Comparison of ENCODE assay signal across 11 cellular contexts in the genomic region with DNA sequence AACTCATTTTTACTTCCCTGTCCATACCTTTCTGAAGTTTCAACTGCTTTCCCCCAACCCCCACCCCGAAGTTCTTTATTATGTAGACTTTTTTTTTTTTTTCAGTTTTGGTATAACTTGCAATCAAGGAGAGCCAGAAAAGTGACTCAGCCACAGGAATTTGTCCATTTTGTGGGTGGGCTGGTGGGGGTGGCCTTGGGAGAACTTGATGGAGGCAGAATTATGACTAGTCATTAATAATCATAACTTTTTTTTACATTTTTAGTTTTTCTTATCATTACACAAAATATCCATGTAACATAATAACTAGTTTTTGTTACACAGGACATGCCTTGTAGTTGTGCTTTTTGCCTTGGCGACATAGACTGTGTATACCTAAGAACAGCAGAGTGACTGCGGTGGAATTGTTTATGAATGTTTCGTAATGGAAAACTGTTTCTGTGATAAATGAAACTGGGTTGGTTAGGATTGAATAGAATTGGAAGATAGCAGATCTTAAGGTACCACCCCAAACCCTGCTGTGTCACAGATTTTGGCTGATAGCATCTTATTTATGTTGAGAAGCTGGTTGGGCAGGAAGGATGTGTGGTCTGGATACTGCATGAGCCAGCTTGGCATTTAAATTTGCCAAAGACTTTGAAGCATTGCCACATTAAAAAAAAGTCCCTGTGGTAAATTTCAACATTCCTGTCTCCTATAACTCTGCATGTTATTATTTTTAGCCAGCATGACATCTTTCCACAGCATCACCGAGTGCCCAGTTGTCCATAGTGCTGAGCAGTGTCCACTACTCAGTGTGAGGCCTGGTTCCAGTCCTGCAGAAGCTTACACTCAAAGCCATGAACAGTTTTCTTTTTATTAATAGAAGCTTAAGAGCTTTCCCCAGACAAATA. TPM values are rescaled to one million over a fixed set of nuclear protein-coding genes. Genes with fewer than 3 reads are reported as not detected.
DNase-seq lines count a peak whose midpoint lies in the region; ATAC-seq and TF ChIP-seq lines count a peak whose summit lies in the region.
"Had no signal": no experiment of that assay in that cellular context is flagged by ENCODE, and none has a peak within 500 bp of the region (broad histone marks: within the 10 kb centered on the region; RNA-seq: fewer than 3 reads in every experiment).

No MANE protein-coding gene starts in this region.

- H3K27me3 ChIP-seq in upper lobe of right lung = no peaks in the 10 kb centered on the region
- no peaks in the 10 kb centered on the region for H3K27me3 ChIP-seq in transverse colon

- no peak for TF ChIP-seq CTCF in upper lobe of right lung (IDR thresholded peaks at IDR 0.05)
- no peak for TF ChIP-seq CTCF in transverse colon (IDR thresholded peaks at IDR 0.05)

- TF ChIP-seq POLR2A in transverse colon (IDR thresholded peaks at IDR 0.05) = no peak

- peaks cover 2% of the 10 kb centered on the region for H3K4me1 ChIP-seq in upper lobe of right lung
- peaks cover 4 to 11% (median 11%) of the 10 kb centered on the region in 4 donors for H3K4me1 ChIP-seq in transverse colon

- no peaks in the 10 kb centered on the region for H3K9me3 ChIP-seq in upper lobe of right lung
- H3K9me3 ChIP-seq in transverse colon = no peaks in the 10 kb centered on the region

- H3K4me3 ChIP-seq in upper lobe of right lung = no peak overlapping the region
- no peak overlapping the region for H3K4me3 ChIP-seq in transverse colon

- DNase-seq in Right ventricle myocardium superior (no peak), cardiac septum (ENCODE audit: low spot score) (no peak), T1000 (lab: John Stamatoyannopoulos, UW) (peak; percentile 47), fibroblast of gingiva (ENCODE audit: low read depth) (peak; percentile 94), upper lobe of right lung (no peak), transverse colon (no peak)
- DNase-seq: glutamatergic neuron, NCI-H1105 treated with DMSO at 0.1 percent for 48 hours had no signal

- intact Hi-C loops in Right ventricle myocardium superior (cut with DNase I) = no loop called here
- intact Hi-C loops in cardiac septum (cut with DNase I) = no loop called here
- intact Hi-C loops in upper lobe of right lung (cut with DNase I) = no loop called here
- intact Hi-C loops in transverse colon (cut with DNase I; ENCODE audit: low total_unique reads) = no loop called here

- in situ Hi-C loops in transverse colon (cut with MboI; ENCODE audit: low pct_ligation_motif_present in 1 of 4, low pct_unique_long_range_greater_than_20kb in 1 of 4, low sequenced_read_pairs in 3 of 4) = no loop called here

- no peak for TF ChIP-seq EP300 in transverse colon (IDR thresholded peaks at IDR 0.05; ENCODE audit: low read depth)

- H3K27ac ChIP-seq in upper lobe of right lung = no peak overlapping the region
- no peak overlapping the region for H3K27ac ChIP-seq in transverse colon

- H3K36me3 ChIP-seq in upper lobe of right lung = no peaks in the 10 kb centered on the region
- H3K36me3 ChIP-seq in transverse colon = no peaks in the 10 kb centered on the region

- WGBS in transverse colon (ENCODE audit: low coverage in 1 of 2), 2 donors = 54 to 61% methylated on average over 5 of the region's 5 CpGs

- peak; percentile 62 for ATAC-seq in Right ventricle myocardium superior (ENCODE audit: poor library complexity)
- ATAC-seq in upper lobe of right lung = peak; percentile 39
- no peak for ATAC-seq in HG03139 (IDR thresholded peaks at IDR 0.05; ENCODE audit: unreplicated experiment)
- ATAC-seq in HG02885 (IDR thresholded peaks at IDR 0.05; ENCODE audit: poor library complexity, unreplicated experiment) = no peak

RNA-seq across cellular contexts. Expression of a gene that starts 30.7 kb away (rescaled TPM):
- total RNA-seq in Right ventricle myocardium superior = not detected
- total RNA-seq in cardiac septum = not detected
- 0.78 TPM for total RNA-seq in upper lobe of right lung
- 1 to 10 TPM in 3 of 4 donors, not detected in 1; 1.1 to 3.1 (median 2.6) TPM for total RNA-seq in transverse colon
- total RNA-seq: activated CD8-positive, alpha-beta memory T cell treated with anti-CD3 and anti-CD28 coated beads for 36 hours had no signal

Comparison
In these comparisons a context has a peak if more than half of its experiments do, and no peak if none do; other contexts are left out.
1. ATAC-seq: peak in Right ventricle myocardium superior (single experiment) and upper lobe of right lung (single experiment); none in HG03139 (single experiment) and HG02885 (single experiment).
2. DNase-seq: peak in T1000 (single experiment) and fibroblast of gingiva (single experiment); none in Right ventricle myocardium superior (single experiment), cardiac septum (single experiment), upper lobe of right lung (single experiment) and transverse colon (single experiment).